ENCODE assay signal across 21 cellular contexts in genomic region chr1:86466109-86466844, GRCh38. TPM values are rescaled to one million over a fixed set of nuclear protein-coding genes. Genes with fewer than 3 reads are reported as not detected.
DNase-seq lines count a peak whose midpoint lies in the region; ATAC-seq and TF ChIP-seq lines count a peak whose summit lies in the region.
"Had no signal": no experiment of that assay in that cellular context is flagged by ENCODE, and none has a peak within 500 bp of the region (broad histone marks: within the 10 kb centered on the region; RNA-seq: fewer than 3 reads in every experiment).

No MANE protein-coding gene starts in this region.

- H3K23ac ChIP-seq in trophoblast cell (ENCODE audit: low read length): no peak overlapping the region

- H3K4me1 ChIP-seq in Panc1 (ENCODE audit: control insufficient read depth, insufficient read depth, low read length) (no peaks in the 10 kb centered on the region), left lung (no peaks in the 10 kb centered on the region), trophoblast cell (ENCODE audit: control insufficient read depth in 1 of 2, insufficient read depth in 2 of 2, low read length in 2 of 2) (no peaks in the 10 kb centered on the region)
- H3K4me1 ChIP-seq in CD8-positive, alpha-beta memory T cell (ENCODE audit: insufficient read depth, low read length): no peaks in the 10 kb centered on the region
- H3K4me1 ChIP-seq: SJSA1 had no signal

- H4K12ac ChIP-seq in trophoblast cell (ENCODE audit: low read depth, low read length): no peak overlapping the region

- H3K4ac ChIP-seq in trophoblast cell (ENCODE audit: low read depth, low read length): no peak overlapping the region

- no peaks in the 10 kb centered on the region for H3K9me3 Mint-ChIP-seq in CD8-positive, alpha-beta memory T cell
- H3K9me3 Mint-ChIP-seq: H9, HFFc6 had no signal

- H3K9ac ChIP-seq in trophoblast cell (ENCODE audit: low read length): no peak overlapping the region

- H3K18ac ChIP-seq in trophoblast cell (ENCODE audit: low read length): no peak overlapping the region

- intact Hi-C loops in Panc1 (cut with micrococcal nuclease; ENCODE audit: unreplicated experiment): no loop called here
- intact Hi-C loops in left lung (cut with DNase I): no loop called here

- H3K27me3 Mint-ChIP-seq in CD8-positive, alpha-beta memory T cell: peaks cover 12 to 26% of the 10 kb centered on the region in 2 donors

- in situ Hi-C loops in Panc1 (cut with HindIII; ENCODE audit: low pct_unique_long_range_greater_than_20kb, low sequenced_read_pairs): no loop called here

- BruUV-seq in Panc1 (replicated peaks; lab: Mats Ljungman, UMichigan): no TSS peak

- no peaks in the 10 kb centered on the region for H3K9me3 ChIP-seq in Panc1 (ENCODE audit: control insufficient read depth, insufficient read depth, low read depth, low read length)
- no peaks in the 10 kb centered on the region for H3K9me3 ChIP-seq in left lung
- H3K9me3 ChIP-seq in trophoblast cell (ENCODE audit: insufficient read depth, low read depth, low read length): no peaks in the 10 kb centered on the region
- no peaks in the 10 kb centered on the region for H3K9me3 ChIP-seq in CD8-positive, alpha-beta memory T cell (ENCODE audit: low read length)
- H3K9me3 ChIP-seq: SJSA1 had no signal

- DNase-seq in Panc1 (ENCODE audit: low read depth, low spot score) (no peak), left lung (no peak), trophoblast cell (no peak)
- no peak for DNase-seq in CD8-positive, alpha-beta memory T cell
- DNase-seq: CD4-positive, CD25-positive, alpha-beta regulatory T cell; COR-L47; H9; HFFc6; NCI-H1694; NCI-H2081; NCI-H446; NCI-H69 had no signal

- no peak overlapping the region for H3K4me3 Mint-ChIP-seq in CD8-positive, alpha-beta memory T cell
- H3K4me3 Mint-ChIP-seq: CD4-positive, CD25-positive, alpha-beta regulatory T cell; H9; HFFc6 had no signal

- H3K79me1 ChIP-seq in trophoblast cell (ENCODE audit: low read length): no peaks in the 10 kb centered on the region

- TF ChIP-seq CTCF in Panc1 (IDR thresholded peaks at IDR 0.05): no peak
- TF ChIP-seq CTCF in left lung (IDR thresholded peaks at IDR 0.05): no peak

- H3K36me3 ChIP-seq in Panc1 (ENCODE audit: control insufficient read depth, insufficient read depth, low read length) (no peaks in the 10 kb centered on the region), left lung (no peaks in the 10 kb centered on the region), trophoblast cell (ENCODE audit: control insufficient read depth in 1 of 2, insufficient read depth in 2 of 2, low read length in 2 of 2) (no peaks in the 10 kb centered on the region)
- H3K36me3 ChIP-seq in CD8-positive, alpha-beta memory T cell (ENCODE audit: insufficient read depth, low read length): no peaks in the 10 kb centered on the region
- H3K36me3 ChIP-seq: SJSA1 had no signal

- no peak overlapping the region for H2BK12ac ChIP-seq in trophoblast cell (ENCODE audit: low read length)

- H4K8ac ChIP-seq in trophoblast cell (ENCODE audit: low read depth, low read length): no peak overlapping the region

- H4K91ac ChIP-seq in trophoblast cell (ENCODE audit: low read depth, low read length): no peak overlapping the region

- H3K36me3 Mint-ChIP-seq in CD8-positive, alpha-beta memory T cell: no peaks in the 10 kb centered on the region
- H3K36me3 Mint-ChIP-seq: CD4-positive, CD25-positive, alpha-beta regulatory T cell had no signal

- ATAC-seq in GM18511 (IDR thresholded peaks at IDR 0.05; ENCODE audit: unreplicated experiment): peak; percentile 41
- peak; percentile 59; the same call in 1 of the 2 replicates for ATAC-seq in Panc1
- peak; percentile 86 for ATAC-seq in left lung
- ATAC-seq in GM18498 (IDR thresholded peaks at IDR 0.05; ENCODE audit: unreplicated experiment): no peak
- no peak for ATAC-seq in GM19023 (IDR thresholded peaks at IDR 0.05; ENCODE audit: unreplicated experiment)
- ATAC-seq in GM18520 (IDR thresholded peaks at IDR 0.05; ENCODE audit: unreplicated experiment): no peak

- H2AK5ac ChIP-seq in trophoblast cell (ENCODE audit: low read length): no peak overlapping the region

- no CpG with 5 or more reads among the region's 2 CpGs for WGBS in trophoblast cell (ENCODE audit: extremely low coverage, insufficient coverage, insufficient read length)

- peak overlapping the region; percentile 16 for H2BK120ac ChIP-seq in trophoblast cell (ENCODE audit: insufficient read depth, low read length, poor library complexity)

- H3K27ac ChIP-seq in Panc1 (ENCODE audit: low read length) (no peak overlapping the region), left lung (no peak overlapping the region), trophoblast cell (ENCODE audit: low read depth, low read length) (no peak overlapping the region)
- H3K27ac ChIP-seq in CD8-positive, alpha-beta memory T cell (ENCODE audit: low read depth, low read length): no peak overlapping the region
- H3K27ac ChIP-seq: SJSA1 had no signal

- H3K4me2 ChIP-seq in trophoblast cell (ENCODE audit: low read length): no peak overlapping the region

- no peaks in the 10 kb centered on the region for H3K4me1 Mint-ChIP-seq in CD8-positive, alpha-beta memory T cell
- H3K4me1 Mint-ChIP-seq: CD4-positive, CD25-positive, alpha-beta regulatory T cell; H9 had no signal

- H3K79me2 ChIP-seq in trophoblast cell (ENCODE audit: control insufficient read depth, insufficient read depth, low read length, poor library complexity): no peaks in the 10 kb centered on the region

- no peak overlapping the region for H3K4me3 ChIP-seq in Panc1 (ENCODE audit: low read depth in 2 of 2, low read length in 2 of 2)
- no peak overlapping the region for H3K4me3 ChIP-seq in left lung
- no peak overlapping the region for H3K4me3 ChIP-seq in trophoblast cell (ENCODE audit: low read depth, low read length)
- no peak overlapping the region for H3K4me3 ChIP-seq in CD8-positive, alpha-beta memory T cell (ENCODE audit: low read length)
- H3K4me3 ChIP-seq: SJSA1 had no signal

- H3K27me3 ChIP-seq in Panc1 (ENCODE audit: control insufficient read depth, insufficient read depth, low read length) (peaks cover 27% of the 10 kb centered on the region), left lung (no peaks in the 10 kb centered on the region), trophoblast cell (ENCODE audit: insufficient read depth, low read length) (no peaks in the 10 kb centered on the region)
- H3K27me3 ChIP-seq in CD8-positive, alpha-beta memory T cell (ENCODE audit: insufficient read depth, low read length, poor library complexity, severe bottlenecking): no peaks in the 10 kb centered on the region
- H3K27me3 ChIP-seq: SJSA1 had no signal

- POLR2A ChIA-PET in Panc1 (lab: Charles Lee): no interaction called here
- POLR2A ChIA-PET in CD8-positive, alpha-beta memory T cell (lab: Charles Lee): no interaction called here

- no peak overlapping the region for H2AFZ ChIP-seq in trophoblast cell (ENCODE audit: insufficient read depth, low read length, poor library complexity)

- H3K14ac ChIP-seq in trophoblast cell (ENCODE audit: low read length): no peak overlapping the region

- H2BK5ac ChIP-seq in trophoblast cell (ENCODE audit: low read depth, low read length, poor library complexity): no peak overlapping the region

- peak overlapping the region in 1 of 8 donors; percentile 61 for H3K27ac Mint-ChIP-seq in CD8-positive, alpha-beta memory T cell
- H3K27ac Mint-ChIP-seq: CD4-positive, CD25-positive, alpha-beta regulatory T cell; H9; HFFc6 had no signal

- CTCF ChIA-PET in Panc1 (lab: Charles Lee): no interaction called here
- CTCF ChIA-PET in CD8-positive, alpha-beta memory T cell (lab: Charles Lee): no interaction called here

RNA-seq across cellular contexts. Expression of gene CLCA1, which starts 2.5 kb away (rescaled TPM):
- total RNA-seq in Panc1 (2021; ENCODE audit: unreplicated experiment): 0.08 TPM
- not detected for polyA plus RNA-seq in Panc1 (2012; ENCODE audit: insufficient read length)
- total RNA-seq in left lung: not detected
- not detected in 2 replicates for polyA plus RNA-seq in trophoblast cell (2013)
- total RNA-seq in CD8-positive, alpha-beta memory T cell: not detected
- not detected for polyA plus RNA-seq in CD8-positive, alpha-beta memory T cell
- total RNA-seq: CD4-positive, CD25-positive, alpha-beta regulatory T cell; Daoy; H9; HFFc6; MCF 10A; OCI-LY7; SJSA1 had no signal
- polyA plus RNA-seq: BJ; CD4-positive, CD25-positive, alpha-beta regulatory T cell had no signal

RNA-seq across cellular contexts. Expression of gene CLCA2, which starts 42.3 kb away (rescaled TPM):
- not detected for total RNA-seq in Panc1 (2021; ENCODE audit: unreplicated experiment)
- not detected for polyA plus RNA-seq in Panc1 (2012; ENCODE audit: insufficient read length)
- total RNA-seq in left lung: under 1 TPM; 0.38 to 0.42 TPM
- 2.6 and 3.6 TPM in 2 replicates for polyA plus RNA-seq in trophoblast cell (2013)
- not detected for total RNA-seq in CD8-positive, alpha-beta memory T cell
- polyA plus RNA-seq in CD8-positive, alpha-beta memory T cell: not detected
- total RNA-seq: CD4-positive, CD25-positive, alpha-beta regulatory T cell; Daoy; H9; OCI-LY7; SJSA1 had no signal
- polyA plus RNA-seq: CD4-positive, CD25-positive, alpha-beta regulatory T cell had no signal

Comparison
In these comparisons a context has a peak if more than half of its experiments do, and no peak if none do; other contexts are left out.
1. ATAC-seq: peak in GM18511 (single experiment), Panc1 (single experiment) and left lung (single experiment); none in GM18498 (single experiment), GM19023 (single experiment) and GM18520 (single experiment).